ENCODE assay signal across 29 cellular contexts in the genomic region with DNA sequence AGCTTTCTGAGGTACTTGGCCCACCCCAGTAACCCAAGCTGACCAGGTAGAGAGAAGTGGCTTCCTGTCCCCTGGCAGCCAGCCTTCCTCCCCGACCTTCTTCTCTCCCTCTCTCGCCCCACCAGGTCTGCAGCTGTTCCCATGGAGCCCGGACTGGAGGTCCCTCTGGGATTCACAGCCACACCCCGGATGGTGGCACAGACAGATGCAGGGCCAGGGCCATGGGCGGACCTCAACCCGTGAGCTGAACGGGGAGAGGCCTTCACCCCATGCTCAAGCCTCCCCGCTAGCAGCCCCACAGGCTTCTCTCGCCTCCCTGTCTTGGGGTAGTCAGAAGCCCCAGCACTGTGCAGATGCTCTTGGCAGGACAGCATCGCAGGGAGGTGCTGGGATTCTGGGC. TPM values are rescaled to one million over a fixed set of nuclear protein-coding genes. Genes with fewer than 3 reads are reported as not detected.
DNase-seq lines count a peak whose midpoint lies in the region; ATAC-seq, FAIRE-seq and TF ChIP-seq lines count a peak whose summit lies in the region.
"Had no signal": no experiment of that assay in that cellular context is flagged by ENCODE, and none has a peak within 500 bp of the region (broad histone marks: within the 10 kb centered on the region; RNA-seq: fewer than 3 reads in every experiment).

No MANE protein-coding gene starts in this region.

- no peaks in the 10 kb centered on the region for H3K9me2 ChIP-seq in OCI-LY7 (ENCODE audit: insufficient read depth, low read length)
- no peaks in the 10 kb centered on the region for H3K9me2 ChIP-seq in PC-9 (ENCODE audit: insufficient read depth)

- peaks cover 8% of the 10 kb centered on the region for H3K4me1 Mint-ChIP-seq in type B pancreatic cell (ENCODE audit: unreplicated experiment)
- H3K4me1 Mint-ChIP-seq: CD14-positive monocyte had no signal

- H3K4me3 ChIP-seq in BLaER1 treated with 17β-estradiol and CSF1 and Interleukin-3, amounts not matched to agents 10 nM and 100 nM: no peak overlapping the region
- H3K4me3 ChIP-seq in OCI-LY7 (ENCODE audit: low read depth, low read length, poor library complexity, severe bottlenecking) (no peak overlapping the region), PC-9 (no peak overlapping the region), pancreas (no peak overlapping the region)

- H3K4me2 ChIP-seq in BLaER1 treated with 17β-estradiol and CSF1 and Interleukin-3, amounts not matched to agents 10 nM and 100 nM: peak overlapping the region; percentile 33 to 94 (median 80); a peak in 21 of 22 replicates
- H3K4me2 ChIP-seq in OCI-LY7 (ENCODE audit: low read length): peak overlapping the region; percentile 52; the same call in 1 of the 2 replicates
- H3K4me2 ChIP-seq in PC-9: no peak overlapping the region
- H3K4me2 ChIP-seq: KMS-11 had no signal

- no peaks in the 10 kb centered on the region for H3F3A ChIP-seq in PC-9 (ENCODE audit: insufficient read depth, low read depth)

- peaks cover 55% of the 10 kb centered on the region for H3K27me3 Mint-ChIP-seq in type B pancreatic cell

- H3K79me2 ChIP-seq in OCI-LY7 (ENCODE audit: insufficient read depth, low read depth, low read length) (no peaks in the 10 kb centered on the region), PC-9 (ENCODE audit: low read depth) (no peaks in the 10 kb centered on the region)

- peaks cover 14 to 33% (median 26%) of the 10 kb centered on the region in 10 experiments for H3K4me1 ChIP-seq in BLaER1 treated with 17β-estradiol and CSF1 and Interleukin-3, amounts not matched to agents 10 nM and 100 nM
- H3K4me1 ChIP-seq in OCI-LY7 (ENCODE audit: insufficient read depth, low read length, poor library complexity, severe bottlenecking) (peaks cover 22% of the 10 kb centered on the region), PC-9 (replicated peaks; ENCODE audit: insufficient read depth) (no peaks in the 10 kb centered on the region), pancreas (no peaks in the 10 kb centered on the region)

- no peak for FAIRE-seq in pancreas (lab: Jason Lieb, UNC)
- FAIRE-seq: A204.1 had no signal

- H4K20me1 ChIP-seq in BLaER1 treated with 17β-estradiol and CSF1 and Interleukin-3, amounts not matched to agents 10 nM and 100 nM: peaks cover 0 to 8% (median 0%) of the 10 kb centered on the region in 11 experiments; a peak in 3 of 22 replicates
- H4K20me1 ChIP-seq in OCI-LY7 (ENCODE audit: insufficient read depth, low read length) (no peaks in the 10 kb centered on the region), PC-9 (ENCODE audit: insufficient read depth) (no peaks in the 10 kb centered on the region)

- no peaks in the 10 kb centered on the region for H3K36me3 ChIP-seq in BLaER1 treated with 17β-estradiol and CSF1 and Interleukin-3, amounts not matched to agents 10 nM and 100 nM
- H3K36me3 ChIP-seq in OCI-LY7 (ENCODE audit: insufficient read depth, low read length) (no peaks in the 10 kb centered on the region), PC-9 (ENCODE audit: low read depth) (no peaks in the 10 kb centered on the region), pancreas (no peaks in the 10 kb centered on the region)

- intact Hi-C loops in OCI-LY7 (cut with micrococcal nuclease; ENCODE audit: unreplicated experiment): loop anchor here (5.0 kb wide), 1 partner anchor 93 kb away; no protein-coding TSS in a partner anchor
- intact Hi-C loops in PC-9 (cut with micrococcal nuclease; ENCODE audit: unreplicated experiment): loop anchor here (10.0 kb wide), 1 partner anchor 556 kb away; no protein-coding TSS in a partner anchor
- intact Hi-C loops in pancreas (cut with DNase I): loop anchor here in 1 of 3 donors (5.0 kb wide), 1 partner anchor 93 kb away; no protein-coding TSS in a partner anchor

- no peaks in the 10 kb centered on the region for H3K36me3 Mint-ChIP-seq in type B pancreatic cell
- H3K36me3 Mint-ChIP-seq: CD14-positive monocyte had no signal

- DNase-seq in AG08396 (ENCODE audit: low spot score): peak; percentile 5
- DNase-seq in OCI-LY7 (ENCODE audit: low spot score): peak; percentile 24
- peak; percentile 35 for DNase-seq in retina
- DNase-seq in PC-9: no peak
- no peak for DNase-seq in type B pancreatic cell (ENCODE audit: extremely low spot score, unreplicated experiment)
- DNase-seq in pancreas: no peak
- no peak for DNase-seq in NCI-H526 treated with DMSO at 0.1 percent for 48 hours (lab: John Stamatoyannopoulos, UW)
- DNase-seq: Calu3; DND-41; GOT3; NCI-H1092; NCI-H1417 treated with DMSO at 0.1 percent for 48 hours; NCI-H1694 treated with DMSO at 0.1 percent for 48 hours; NCI-H2081 treated with DMSO at 0.1 percent for 48 hours; NCI-H446; NCI-H524 treated with DMSO at 0.1 percent for 48 hours; NCI-H82; NK-92 treated with Interleukin-12 subunit alpha and Interleukin-12 subunit beta, amount 100 ng/mL, for 24 hours; Right ventricle myocardium superior; RPMI8226; T-helper 1 cell had no signal

- BruUV-seq in OCI-LY7 (replicated peaks; lab: Mats Ljungman, UMichigan): no TSS peak
- BruUV-seq in PC-9 (replicated peaks; lab: Mats Ljungman, UMichigan): no TSS peak

- peaks cover 3 to 12% (median 9%) of the 10 kb centered on the region in 11 experiments for H3K27me3 ChIP-seq in BLaER1 treated with 17β-estradiol and CSF1 and Interleukin-3, amounts not matched to agents 10 nM and 100 nM
- peaks cover 5% of the 10 kb centered on the region for H3K27me3 ChIP-seq in PC-9 (ENCODE audit: insufficient read depth, low read depth)
- no peaks in the 10 kb centered on the region for H3K27me3 ChIP-seq in pancreas

- TF ChIP-seq CTCF in OCI-LY7 (conservative IDR thresholded peaks at IDR 0.05; ENCODE audit: low read length) (no peak), PC-9 (conservative IDR thresholded peaks at IDR 0.05) (no peak), type B pancreatic cell (conservative IDR thresholded peaks at IDR 0.05) (no peak), pancreas (IDR thresholded peaks at IDR 0.05) (no peak)

- H3K27ac Mint-ChIP-seq in type B pancreatic cell: no peak overlapping the region
- H3K27ac Mint-ChIP-seq: CD14-positive monocyte, IgD-negative memory B cell had no signal

- H2AFZ ChIP-seq in OCI-LY7 (ENCODE audit: low read length) (peak overlapping the region; percentile 16; the same call in 1 of the 2 replicates), PC-9 (no peak overlapping the region)

- H3K9ac ChIP-seq in BLaER1 treated with 17β-estradiol and CSF1 and Interleukin-3, amounts not matched to agents 10 nM and 100 nM: peak overlapping the region in 4 of 11 experiments; percentile 16 to 63 (median 50); a peak in 7 of 22 replicates
- H3K9ac ChIP-seq: KMS-11 had no signal

- H3K27ac ChIP-seq in BLaER1 treated with 17β-estradiol and CSF1 and Interleukin-3, amounts not matched to agents 10 nM and 100 nM: peak overlapping the region in 4 of 11 experiments; percentile 17 to 43 (median 34); a peak in 6 of 22 replicates
- H3K27ac ChIP-seq in OCI-LY7 (ENCODE audit: low read depth, low read length, poor library complexity, severe bottlenecking): peak overlapping the region; percentile 64
- no peak overlapping the region for H3K27ac ChIP-seq in PC-9
- no peak overlapping the region for H3K27ac ChIP-seq in pancreas
- H3K27ac ChIP-seq: HL-60, KMS-11 had no signal

- POLR2A ChIA-PET in OCI-LY7 (lab: Charles Lee) (no interaction called here), PC-9 (lab: Charles Lee; ENCODE audit: unreplicated experiment) (no interaction called here)

- CTCF ChIA-PET in OCI-LY7 (lab: Charles Lee; ENCODE audit: unreplicated experiment) (no interaction called here), PC-9 (lab: Charles Lee) (no interaction called here)

- H3K9me3 Mint-ChIP-seq in type B pancreatic cell: no peaks in the 10 kb centered on the region

- WGBS in pancreas, 2 donors: 78 to 90% methylated on average over 9 to 10 of the region's 10 CpGs

- no peak overlapping the region for H3K4me3 Mint-ChIP-seq in type B pancreatic cell
- H3K4me3 Mint-ChIP-seq: CD14-positive monocyte, IgD-negative memory B cell had no signal

- ATAC-seq in pancreas: no peak
- ATAC-seq: HCT116 had no signal

- no peaks in the 10 kb centered on the region for H3K9me3 ChIP-seq in BLaER1 treated with 17β-estradiol and CSF1 and Interleukin-3, amounts not matched to agents 10 nM and 100 nM (replicated peaks in 1 of 11)
- H3K9me3 ChIP-seq in OCI-LY7 (ENCODE audit: low read length) (no peaks in the 10 kb centered on the region), PC-9 (ENCODE audit: insufficient read depth, low read depth) (no peaks in the 10 kb centered on the region), pancreas (no peaks in the 10 kb centered on the region)

RNA-seq across cellular contexts. Expression of a gene that starts 41.3 kb away (rescaled TPM):
- total RNA-seq in OCI-LY7 (2014; rRNA removed; shearing (Covaris generic)): not detected in 2 replicates
- 0.15 TPM in 1 of 2 replicates, not detected in the other for total RNA-seq in OCI-LY7 (2022)
- not detected in 2 replicates for total RNA-seq in PC-9 (2021)
- 6.6 and 106 TPM in 2 replicates for total RNA-seq in type B pancreatic cell (ENCODE audit: low replicate concordance)
- total RNA-seq in pancreas: 10 to 100 TPM in 1 of 6 donors, 1 to 10 TPM in 2, under 1 TPM in 3; 0.28 to 10.6 (median 2.2) TPM
- polyA plus RNA-seq in pancreas: 1 to 10 TPM; 1.1 to 2.9 TPM
- polyA plus RNA-seq: CD14-positive monocyte had no signal

RNA-seq across cellular contexts. Expression of a gene that starts 55.6 kb away (rescaled TPM):
- not detected in 2 replicates for total RNA-seq in OCI-LY7 (2014; rRNA removed; shearing (Covaris generic))
- total RNA-seq in OCI-LY7 (2022): not detected in 2 replicates
- not detected in 2 replicates for total RNA-seq in PC-9 (2021)
- not detected in 2 replicates for total RNA-seq in type B pancreatic cell (ENCODE audit: low replicate concordance)
- total RNA-seq in pancreas: not detected
- polyA plus RNA-seq in pancreas: under 1 TPM in 1 of 2 donors, not detected in 1; 0.19 TPM
- total RNA-seq: Calu3, Right ventricle myocardium superior had no signal
- polyA plus RNA-seq: AG04450, CD14-positive monocyte, IgD-negative memory B cell had no signal

RNA-seq across cellular contexts. Expression of a gene that starts 57.0 kb away (rescaled TPM):
- total RNA-seq in OCI-LY7 (2014; rRNA removed; shearing (Covaris generic)): not detected in 2 replicates
- total RNA-seq in OCI-LY7 (2022) (not detected in 2 replicates), PC-9 (2021) (not detected in 2 replicates), type B pancreatic cell (ENCODE audit: low replicate concordance) (not detected in 2 replicates), pancreas (not detected)
- not detected for polyA plus RNA-seq in pancreas
- total RNA-seq: Calu3, Right ventricle myocardium superior had no signal
- polyA plus RNA-seq: AG04450, CD14-positive monocyte, IgD-negative memory B cell had no signal

Comparison
In these comparisons a context has a peak if more than half of its experiments do, and no peak if none do; other contexts are left out.
1. DNase-seq: peak in AG08396 (single experiment), OCI-LY7 (single experiment) and retina (single experiment); none in PC-9 (0 of 2), type B pancreatic cell (single experiment), pancreas (0 of 6) and NCI-H526 treated with DMSO at 0.1 percent for 48 hours (single experiment).